8 cellular contexts compared by ENCODE assay signal in the genomic region with DNA sequence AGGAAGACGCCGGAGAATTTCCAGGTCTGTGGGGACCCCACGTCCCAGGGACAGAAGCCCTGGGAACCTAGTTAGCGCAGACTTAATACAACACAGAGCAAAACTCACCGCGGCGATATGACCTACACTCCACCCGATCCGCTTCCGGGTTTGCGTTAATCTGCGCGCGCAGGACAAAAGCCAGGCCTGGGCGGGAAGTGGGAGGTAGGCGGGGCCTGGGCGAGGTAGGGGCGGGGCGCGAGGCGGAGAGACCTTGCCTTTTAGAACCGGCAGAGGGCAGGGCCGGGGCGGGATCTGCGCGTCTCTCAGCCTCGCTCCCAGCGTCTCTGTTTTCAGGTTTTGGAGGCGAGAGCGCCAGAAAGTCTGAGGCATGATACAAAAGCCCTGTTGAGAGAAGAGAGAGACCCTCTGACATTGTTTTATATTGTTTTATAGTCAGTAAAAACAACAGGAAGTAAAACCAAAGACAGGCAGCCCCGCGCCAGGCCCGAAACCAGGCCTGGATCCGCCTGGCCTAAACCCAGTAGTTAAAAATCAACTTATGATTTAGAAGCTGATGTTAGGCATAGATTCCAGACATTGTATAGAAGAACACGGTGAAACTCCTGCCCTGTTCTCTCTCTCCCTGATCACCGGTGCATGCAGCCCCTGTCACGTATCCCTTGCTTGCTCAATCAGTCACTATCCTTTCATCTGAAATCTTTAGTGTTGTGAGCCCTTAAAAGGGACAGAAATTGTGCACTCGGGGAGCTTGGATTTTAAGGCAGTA. TPM values are rescaled to one million over a fixed set of nuclear protein-coding genes. Genes with fewer than 3 reads are reported as not detected.
DNase-seq lines count a peak whose midpoint lies in the region; ATAC-seq, FAIRE-seq and TF ChIP-seq lines count a peak whose summit lies in the region.

A gene (minus strand): TSS at position 152 of the 769 bp plus-strand sequence. CDS start 19,150 bp downstream, outside the sequence.

- no peaks in the 10 kb centered on the region; the same call in 1 of the 2 replicates for H3F3A ChIP-seq in SU-DHL-6 (ENCODE audit: insufficient read depth)

- WGBS in pancreas, 2 donors = 4 to 6% methylated on average over 38 of the region's 38 CpGs

- peak; percentile 75 for DNase-seq in GM12864 (ENCODE audit: low read depth)
- peak; percentile 93 for DNase-seq in NCI-H128 (lab: John Stamatoyannopoulos, UW; ENCODE audit: unreplicated experiment)
- DNase-seq in activated naive CD8-positive, alpha-beta T cell treated with anti-CD3 and anti-CD28 coated beads, Interleukin-2, amount 50 U/mL, for 16 hours (ENCODE audit: low read depth, low spot score) = peak; percentile 97
- peak; percentile 99 for DNase-seq in Right ventricle myocardium inferior (ENCODE audit: missing footprints)
- peak; percentile 97 to 99 (median 98) for DNase-seq in pancreas
- DNase-seq in tibial artery = peak; percentile 98 to 99

- peak within 1 kb of the TSS; percentile 73 for H2AFZ ChIP-seq in SU-DHL-6 (ENCODE audit: low read depth, low read length, severe bottlenecking)

- peak within 1 kb of the TSS; percentile 82 for H3K4me2 ChIP-seq in SU-DHL-6 (ENCODE audit: low read depth, low read length, poor library complexity, severe bottlenecking)

- peak within 1 kb of the TSS; percentile 85 for H3K4me3 ChIP-seq in GM12864 (ENCODE audit: low read depth, low read length)
- H3K4me3 ChIP-seq in SU-DHL-6 (ENCODE audit: insufficient read depth, low read length, poor library complexity, severe bottlenecking) = peak within 1 kb of the TSS; percentile 93
- peak within 1 kb of the TSS; percentile 72 to 83 (median 76) for H3K4me3 ChIP-seq in pancreas
- H3K4me3 ChIP-seq in tibial artery = peak within 1 kb of the TSS; percentile 71

- H3K27me3 ChIP-seq in SU-DHL-6 (ENCODE audit: low read length) (no peaks in the 10 kb centered on the region), pancreas (no peaks in the 10 kb centered on the region), tibial artery (no peaks in the 10 kb centered on the region)

- TF ChIP-seq CTCF in GM12864 (IDR thresholded peaks at IDR 0.05; ENCODE audit: low read depth, low read length, missing control alignments) (peak; percentile 55), SU-DHL-6 (IDR thresholded peaks at IDR 0.05; ENCODE audit: insufficient read depth, low read length, poor library complexity, severe bottlenecking) (peak; percentile 20), pancreas (IDR thresholded peaks at IDR 0.05) (peak in 3 of 4 donors; percentile 40 to 69 (median 61)), tibial artery (IDR thresholded peaks at IDR 0.05) (peak; percentile 81 to 82)

- H3K36me3 ChIP-seq in SU-DHL-6 (ENCODE audit: low read length) (no peaks in the 10 kb centered on the region), pancreas (no peaks in the 10 kb centered on the region), tibial artery (peaks cover 0 to 5% (median 0%) of the 10 kb centered on the region in 3 donors)

- peak; percentile 92 for FAIRE-seq in pancreas (lab: Jason Lieb, UNC)

- peaks cover 24% of the 10 kb centered on the region for H3K79me2 ChIP-seq in SU-DHL-6 (ENCODE audit: insufficient read depth, low read length)

- peak within 1 kb of the TSS; percentile 85 for H3K9ac ChIP-seq in SU-DHL-6 (ENCODE audit: low read length)

- peak; percentile 92 for ATAC-seq in HG02642 (IDR thresholded peaks at IDR 0.05; ENCODE audit: poor library complexity, unreplicated experiment)
- peak; percentile 99 for ATAC-seq in Right ventricle myocardium inferior
- peak; percentile 98 to 99 (median 98) for ATAC-seq in pancreas

- intact Hi-C loops in Right ventricle myocardium inferior (cut with DNase I) = loop anchor here (5.0 kb wide), 2 partner anchors 43 to 208 kb away; a partner anchor contains a TSS
- intact Hi-C loops in pancreas (cut with DNase I) = no loop called here
- intact Hi-C loops in tibial artery (cut with DNase I; ENCODE audit: low total_unique reads) = no loop called here

- H4K20me1 ChIP-seq in SU-DHL-6 (ENCODE audit: low read depth, low read length) = no peaks in the 10 kb centered on the region

- H3K9me3 ChIP-seq in SU-DHL-6 (ENCODE audit: insufficient read depth, low read length) = no peaks in the 10 kb centered on the region
- H3K9me3 ChIP-seq in pancreas = no peaks in the 10 kb centered on the region
- H3K9me3 ChIP-seq in tibial artery = no peaks in the 10 kb centered on the region

- H3K4me1 ChIP-seq in pancreas (no peaks in the 10 kb centered on the region), tibial artery (peaks cover 0 to 19% (median 13%) of the 10 kb centered on the region in 4 donors)

- no peaks in the 10 kb centered on the region for H3K9me2 ChIP-seq in SU-DHL-6 (replicated peaks; ENCODE audit: insufficient read depth, low read length)

- H3K27ac ChIP-seq in SU-DHL-6 (ENCODE audit: low read depth, low read length) = peak within 1 kb of the TSS; percentile 58
- H3K27ac ChIP-seq in pancreas = peak within 1 kb of the TSS; percentile 67 to 82 (median 76)
- peak within 1 kb of the TSS; percentile 77 to 88 for H3K27ac ChIP-seq in tibial artery

RNA-seq across cellular contexts. Expression of the gene that starts here (rescaled TPM):
- 7.4 TPM for total RNA-seq in Right ventricle myocardium inferior
- 10 to 100 TPM in 1 of 6 donors, 1 to 10 TPM in 5; 5.7 to 15.2 (median 7.0) TPM for total RNA-seq in pancreas
- polyA plus RNA-seq in pancreas = 1 to 10 TPM; 3.4 to 6.2 TPM

Comparison
In these comparisons a context has a peak if more than half of its experiments do, and no peak if none do; other contexts are left out.
1. Peak in every context shown above with its lines: DNase-seq, ATAC-seq, H3K4me3 ChIP-seq and H3K27ac ChIP-seq.
2. CTCF ChIP-seq: peak in every context shown above with its lines; median percentile 82 in tibial artery; 61 in pancreas; 55 in GM12864; 20 in SU-DHL-6.